Comparison of ENCODE assay signal across 30 cellular contexts in genomic region chr7:21948887-21949469, GRCh38. TPM values are rescaled to one million over a fixed set of nuclear protein-coding genes. Genes with fewer than 3 reads are reported as not detected.
DNase-seq lines count a peak whose midpoint lies in the region; ATAC-seq, FAIRE-seq and TF ChIP-seq lines count a peak whose summit lies in the region.
"Had no signal": no experiment of that assay in that cellular context is flagged by ENCODE, and none has a peak within 500 bp of the region (broad histone marks: within the 10 kb centered on the region; RNA-seq: fewer than 3 reads in every experiment).

No MANE protein-coding gene starts in this region.

- ATAC-seq in HG02938 (IDR thresholded peaks at IDR 0.05; ENCODE audit: unreplicated experiment): no peak
- ATAC-seq: activated T-cell treated with anti-CD3 and anti-CD28 coated beads, Interleukin-2, amount 50 U/mL, for 4 hours; mucosa of descending colon had no signal

- peaks cover 12% of the 10 kb centered on the region for H3K79me2 ChIP-seq in OCI-LY3 (ENCODE audit: low read length)
- peaks cover 10% of the 10 kb centered on the region for H3K79me2 ChIP-seq in endothelial cell of umbilical vein (ENCODE audit: control insufficient read depth, insufficient read depth, low read length)
- H3K79me2 ChIP-seq in neural progenitor cell (ENCODE audit: low read depth): peaks cover 6% of the 10 kb centered on the region

- H3K9me3 ChIP-seq in OCI-LY3 (ENCODE audit: insufficient read depth, low read length) (no peaks in the 10 kb centered on the region), endothelial cell of umbilical vein (replicated peaks; ENCODE audit: control insufficient read depth, insufficient read depth, low read length) (no peaks in the 10 kb centered on the region), neural progenitor cell (ENCODE audit: low read depth) (no peaks in the 10 kb centered on the region)
- H3K9me3 ChIP-seq: BE2C, mucosa of descending colon, Peyer's patch, prostate gland, suprapubic skin had no signal

- H3F3A ChIP-seq in neural progenitor cell (ENCODE audit: low read depth): peaks cover 25% of the 10 kb centered on the region

- TF ChIP-seq CTCF in OCI-LY3 (IDR thresholded peaks at IDR 0.05; ENCODE audit: low read depth, low read length): no peak
- no peak for TF ChIP-seq CTCF in endothelial cell of umbilical vein (IDR thresholded peaks at IDR 0.05; ENCODE audit: extremely low read depth in 1 of 2, insufficient read depth in 1 of 2, low read depth in 1 of 2, low read length in 2 of 2)
- TF ChIP-seq CTCF in neural progenitor cell (IDR thresholded peaks at IDR 0.05): no peak

- dilution Hi-C loops in endothelial cell of umbilical vein (cut with MboI; ENCODE audit: extremely low pct_ligation_motif_present, low sequenced_read_pairs): no loop called here

- H4K20me1 ChIP-seq in OCI-LY3 (ENCODE audit: insufficient read depth, low read length) (peaks cover under 1% of the 10 kb centered on the region; the same call in 1 of the 2 replicates), endothelial cell of umbilical vein (replicated peaks; ENCODE audit: control insufficient read depth, extremely low read depth, insufficient read depth, low read length) (no peaks in the 10 kb centered on the region), neural progenitor cell (ENCODE audit: low read depth) (no peaks in the 10 kb centered on the region)

- H3K36me3 ChIP-seq in OCI-LY3 (replicated peaks; ENCODE audit: low read depth, low read length) (no peaks in the 10 kb centered on the region), endothelial cell of umbilical vein (ENCODE audit: control insufficient read depth in 2 of 2, extremely low read depth in 1 of 2, insufficient read depth in 2 of 2, low read length in 2 of 2) (no peaks in the 10 kb centered on the region), neural progenitor cell (no peaks in the 10 kb centered on the region)
- H3K36me3 ChIP-seq: BE2C, Peyer's patch, prostate gland, suprapubic skin had no signal

- BruUV-seq in endothelial cell of umbilical vein (replicated peaks; lab: Mats Ljungman, UMichigan): no TSS peak

- H3K4me1 ChIP-seq in OCI-LY3 (ENCODE audit: low read length): peaks cover 32% of the 10 kb centered on the region
- peaks cover 26% of the 10 kb centered on the region for H3K4me1 ChIP-seq in endothelial cell of umbilical vein (ENCODE audit: control insufficient read depth, extremely low read depth, insufficient read depth, low read length)
- peaks cover 11% of the 10 kb centered on the region for H3K4me1 ChIP-seq in neural progenitor cell
- H3K4me1 ChIP-seq: BE2C, Peyer's patch had no signal

- H3K9me3 Mint-ChIP-seq in neural progenitor cell: no peaks in the 10 kb centered on the region
- H3K9me3 Mint-ChIP-seq: activated B cell treated with CpG ODN at 0.5 μM for 24 hours; activated T-cell treated with anti-CD3 and anti-CD28 coated beads, Interleukin-2, amount 50 U/mL, for 4 hours had no signal

- H2AFZ ChIP-seq in OCI-LY3 (ENCODE audit: low read depth, low read length): no peak overlapping the region
- H2AFZ ChIP-seq in endothelial cell of umbilical vein (ENCODE audit: low read depth, low read length): peak overlapping the region; percentile 31
- no peak overlapping the region for H2AFZ ChIP-seq in neural progenitor cell (replicated peaks)

- DNase-seq in DMS53 (lab: John Stamatoyannopoulos, UW): peak; percentile 81
- no peak for DNase-seq in endothelial cell of umbilical vein (ENCODE audit: low read depth, low spot score)
- DNase-seq in neural progenitor cell (ENCODE audit: low spot score): no peak
- no peak for DNase-seq in iPS-NIHi11 (ENCODE audit: low spot score)
- no peak for DNase-seq in frontal cortex (ENCODE audit: low spot score in 2 of 2)
- no peak for DNase-seq in HuH-7.5 (ENCODE audit: low spot score)
- DNase-seq: activated B cell treated with CpG ODN at 0.5 μM for 24 hours; activated CD4-positive, alpha-beta T cell treated with anti-CD3 and anti-CD28 coated beads, Interleukin-2, amount 50 U/mL, for 1 hour; activated gamma-delta T cell treated with Interleukin-2 at 50 U/mL for 16 hours; activated T-cell treated with anti-CD3 and anti-CD28 coated beads, Interleukin-2, amount 50 U/mL, for 4 hours; BE2C; central memory CD4-positive, alpha-beta T cell; dermis blood vessel endothelial cell; DMS153; glutamatergic neuron; islet precursor cell; mucosa of descending colon; NK-92 treated with Interleukin-12 subunit alpha and Interleukin-12 subunit beta, amount 100 ng/mL, for 24 hours; Peyer's patch; SIG-M5; stimulated activated CD4-positive, alpha-beta T cell treated with anti-CD3 and anti-CD28 coated beads, Interleukin-15, amount 100 ng/mL, for 24 hours; stimulated activated naive CD4-positive, alpha-beta T cell; SW 1271; T1000 had no signal

- CTCF ChIA-PET in endothelial cell of umbilical vein (lab: Charles Lee): interaction anchor here (0.6 to 1.0 kb wide), 2 partner anchors 17 to 310 kb away, joined by 3 to 4 read pairs; no protein-coding TSS in a partner anchor

- POLR2A ChIA-PET in endothelial cell of umbilical vein (lab: Charles Lee): no interaction called here

- H3K9me1 ChIP-seq in endothelial cell of umbilical vein (replicated peaks; ENCODE audit: control insufficient read depth, extremely low read depth, insufficient read depth, low read length): no peaks in the 10 kb centered on the region

- H3K27ac ChIP-seq in OCI-LY3 (ENCODE audit: low read length) (no peak overlapping the region), endothelial cell of umbilical vein (ENCODE audit: insufficient read depth, low read depth, low read length) (no peak overlapping the region), neural progenitor cell (no peak overlapping the region)
- H3K27ac ChIP-seq: HL-60, Peyer's patch, prostate gland, suprapubic skin had no signal

- no peaks in the 10 kb centered on the region for H3K36me3 Mint-ChIP-seq in neural progenitor cell

- TF ChIP-seq POLR2A in endothelial cell of umbilical vein (IDR thresholded peaks at IDR 0.05; ENCODE audit: low read depth, low read length): no peak

- intact Hi-C loops in endothelial cell of umbilical vein (cut with micrococcal nuclease): loop anchor here (5.0 to 10.0 kb wide), 4 partner anchors 133 to 1164 kb away; partner anchors contain the start of gene SP8

- no peak overlapping the region for H3K4me3 Mint-ChIP-seq in neural progenitor cell
- H3K4me3 Mint-ChIP-seq: activated B cell treated with CpG ODN at 0.5 μM for 24 hours; activated T-cell treated with anti-CD3 and anti-CD28 coated beads, Interleukin-2, amount 50 U/mL, for 4 hours had no signal

- H3K27ac Mint-ChIP-seq in neural progenitor cell: peak overlapping the region; percentile 23
- H3K27ac Mint-ChIP-seq: activated B cell treated with CpG ODN at 0.5 μM for 24 hours had no signal

- H3K4me2 ChIP-seq in OCI-LY3 (ENCODE audit: low read length) (0 out of 2 replicates have a peak overlapping the region, but pooled peaks have one; percentile 20), endothelial cell of umbilical vein (ENCODE audit: insufficient read depth, low read length) (no peak overlapping the region), neural progenitor cell (no peak overlapping the region)

- H3K4me3 ChIP-seq in OCI-LY3 (ENCODE audit: low read length): no peak overlapping the region
- H3K4me3 ChIP-seq in endothelial cell of umbilical vein (replicated peaks in 1 of 3; ENCODE audit: insufficient read depth in 1 of 3, low read depth in 1 of 3, low read length in 3 of 3): no peak overlapping the region
- no peak overlapping the region for H3K4me3 ChIP-seq in neural progenitor cell
- H3K4me3 ChIP-seq: mucosa of descending colon, Peyer's patch, prostate gland, suprapubic skin had no signal

- H3K9ac ChIP-seq in OCI-LY3 (ENCODE audit: low read length) (no peak overlapping the region), endothelial cell of umbilical vein (replicated peaks; ENCODE audit: extremely low read depth, insufficient read depth, low read length) (no peak overlapping the region), neural progenitor cell (no peak overlapping the region)

- H3K4me1 Mint-ChIP-seq in neural progenitor cell: peaks cover 29% of the 10 kb centered on the region

- no peak for FAIRE-seq in endothelial cell of umbilical vein (lab: Jason Lieb, UNC)
- no peak for FAIRE-seq in frontal cortex (lab: Jason Lieb, UNC)
- FAIRE-seq: urothelium cell line had no signal

- H3K27me3 ChIP-seq in OCI-LY3 (ENCODE audit: low read depth, low read length) (no peaks in the 10 kb centered on the region), endothelial cell of umbilical vein (ENCODE audit: control insufficient read depth in 2 of 2, insufficient read depth in 2 of 2, low read length in 2 of 2) (no peaks in the 10 kb centered on the region), neural progenitor cell (peaks cover 21% of the 10 kb centered on the region)
- H3K27me3 ChIP-seq: BE2C, Peyer's patch, suprapubic skin had no signal

- H3K27me3 Mint-ChIP-seq in neural progenitor cell (ENCODE audit: insufficient read depth, low read depth): no peaks in the 10 kb centered on the region
- H3K27me3 Mint-ChIP-seq: activated B cell treated with CpG ODN at 0.5 μM for 24 hours had no signal

TF ChIP-seq in endothelial cell of umbilical vein, 7 proteins besides CTCF, POLR2A, EP300 and RAD21:
- no peak for TF ChIP-seq GATA2 (IDR thresholded peaks at IDR 0.05; ENCODE audit: insufficient read depth, insufficient read length, low read depth, low read length)
- TF ChIP-seq MAX (IDR thresholded peaks at IDR 0.05; ENCODE audit: insufficient read depth, insufficient read length): no peak
- TF ChIP-seq EZH2 (IDR thresholded peaks at IDR 0.05; ENCODE audit: borderline replicate concordance, low read depth, low read length, severe bottlenecking): no peak
- no peak for TF ChIP-seq FOS (IDR thresholded peaks at IDR 0.05; ENCODE audit: borderline replicate concordance, insufficient read depth, low read length)
- TF ChIP-seq POLR2AphosphoS5 (IDR thresholded peaks at IDR 0.05; ENCODE audit: insufficient read depth, low read depth, low read length): no peak
- TF ChIP-seq JUN (IDR thresholded peaks at IDR 0.05; ENCODE audit: borderline replicate concordance, insufficient read depth, insufficient read length, low read depth): no peak
- no peak for TF ChIP-seq MYC (IDR thresholded peaks at IDR 0.05; ENCODE audit: low read depth, low read length)

RNA-seq across cellular contexts. Expression of gene CDCA7L, which starts 3.3 kb away (rescaled TPM):
- total RNA-seq in endothelial cell of umbilical vein: 91.6 and 93.7 TPM in 2 replicates
- 53.9 and 68.4 TPM in 2 replicates for polyA plus RNA-seq in endothelial cell of umbilical vein
- polyA plus RNA-seq in endothelial cell of umbilical vein (2011; cell fraction: cytosol; rRNA removed): 83.1 and 87.0 TPM in 2 replicates
- polyA plus RNA-seq in endothelial cell of umbilical vein (2011; cell fraction: nucleus; rRNA removed): 105 and 109 TPM in 2 replicates
- polyA plus RNA-seq in endothelial cell of umbilical vein (2012): 70.5 and 73.7 TPM in 2 replicates
- polyA minus RNA-seq in endothelial cell of umbilical vein: 132 and 181 TPM in 2 replicates
- polyA minus RNA-seq in endothelial cell of umbilical vein (2011; cell fraction: cytosol; rRNA and poly(A)+ RNA removed): 34.2 TPM
- polyA minus RNA-seq in endothelial cell of umbilical vein (2011; cell fraction: nucleus; rRNA and poly(A)+ RNA removed): 92.5 and 108 TPM in 2 replicates
- 39.9 and 49.2 TPM in 2 replicates for total RNA-seq in neural progenitor cell (ENCODE audit: low replicate concordance)
- 31.4 TPM for total RNA-seq in frontal cortex
